In genomic region chr10:42987121-42987541, GRCh38 we compare ENCODE assay signal across 21 cellular contexts.
DNase-seq lines count a peak whose midpoint lies in the region; TF ChIP-seq lines count a peak whose summit lies in the region.
"Had no signal": no experiment of that assay in that cellular context is flagged by ENCODE, and none has a peak within 500 bp of the region (broad histone marks: within the 10 kb centered on the region; RNA-seq: fewer than 3 reads in every experiment).

No MANE protein-coding gene starts in this region.

- no peak overlapping the region for H2AK5ac ChIP-seq in neuronal stem cell (ENCODE audit: low read depth, low read length)

- no peak overlapping the region for H3K4me2 ChIP-seq in neuronal stem cell (ENCODE audit: insufficient read depth, low read length, poor library complexity, severe bottlenecking)

- no peak overlapping the region for H3K18ac ChIP-seq in neuronal stem cell (ENCODE audit: low read length)

- H4K8ac ChIP-seq in neuronal stem cell (ENCODE audit: low read depth, low read length) = no peak overlapping the region

- H3K4me3 ChIP-seq in colonic mucosa = no peak overlapping the region
- no peak overlapping the region for H3K4me3 ChIP-seq in neuronal stem cell (ENCODE audit: low read length in 2 of 2)
- H3K4me3 ChIP-seq: gastrocnemius medialis, SJCRH30, thoracic aorta had no signal

- H2BK12ac ChIP-seq in neuronal stem cell (ENCODE audit: low read length) = no peak overlapping the region

- no peaks in the 10 kb centered on the region for H3K4me1 ChIP-seq in colonic mucosa
- peaks cover 2 to 8% of the 10 kb centered on the region in 2 donors for H3K4me1 ChIP-seq in neuronal stem cell (ENCODE audit: control insufficient read depth in 2 of 2, insufficient read depth in 1 of 2, low read depth in 1 of 2, low read length in 2 of 2)
- H3K4me1 ChIP-seq: gastrocnemius medialis, parathyroid adenoma, SJCRH30 had no signal

- H3K14ac ChIP-seq in neuronal stem cell (ENCODE audit: low read length) = peak overlapping the region; percentile 9

- WGBS in neuronal stem cell (ENCODE audit: extremely low coverage in 2 of 2, insufficient read length in 2 of 2, insufficient replicate concordance in 1 of 2), 2 donors = no CpG with 5 or more reads among the region's 8 CpGs

- H3K27me3 ChIP-seq in colonic mucosa = no peaks in the 10 kb centered on the region
- no peaks in the 10 kb centered on the region for H3K27me3 ChIP-seq in neuronal stem cell (ENCODE audit: control insufficient read depth in 3 of 3, insufficient read depth in 3 of 3, low read depth in 1 of 3, low read length in 3 of 3)
- H3K27me3 ChIP-seq: gastrocnemius medialis, SJCRH30 had no signal

- H2BK120ac ChIP-seq in neuronal stem cell (ENCODE audit: low read depth, low read length) = no peak overlapping the region

- H3K23ac ChIP-seq in neuronal stem cell (ENCODE audit: low read depth, low read length, poor library complexity) = no peak overlapping the region

- H3K27ac ChIP-seq in colonic mucosa (no peak overlapping the region), neuronal stem cell (replicated peaks; ENCODE audit: low read length) (no peak overlapping the region)
- H3K27ac ChIP-seq: gastrocnemius medialis, parathyroid adenoma, SJCRH30, thoracic aorta had no signal

- H3K9ac ChIP-seq in colonic mucosa (ENCODE audit: low read depth in 2 of 2, low read length in 2 of 2) = no peak overlapping the region
- no peak overlapping the region for H3K9ac ChIP-seq in neuronal stem cell (ENCODE audit: low read depth, low read length, poor library complexity)
- H3K9ac ChIP-seq: parathyroid adenoma had no signal

- H3K79me1 ChIP-seq in neuronal stem cell (ENCODE audit: low read depth, low read length) = no peaks in the 10 kb centered on the region

- no peaks in the 10 kb centered on the region for H3K36me3 ChIP-seq in colonic mucosa
- no peaks in the 10 kb centered on the region for H3K36me3 ChIP-seq in neuronal stem cell (replicated peaks in 1 of 2; ENCODE audit: control insufficient read depth in 2 of 2, insufficient read depth in 2 of 2, low read length in 2 of 2)
- H3K36me3 ChIP-seq: gastrocnemius medialis, SJCRH30, thoracic aorta had no signal

- H3K4ac ChIP-seq in neuronal stem cell (ENCODE audit: low read length) = no peak overlapping the region

- no peak overlapping the region for H4K91ac ChIP-seq in neuronal stem cell (ENCODE audit: low read depth, low read length, poor library complexity)

- DNase-seq in GDM1 (lab: John Stamatoyannopoulos, UW) = peak; percentile 11
- peak; percentile 92 to 93 for DNase-seq in Kasumi-1 (lab: John Stamatoyannopoulos, UW)
- DNase-seq in colonic mucosa = peak; percentile 15
- DNase-seq in neuronal stem cell (ENCODE audit: low spot score) = no peak
- no peak for DNase-seq in DMS53 treated with DMSO at 0.1 percent for 48 hours (lab: John Stamatoyannopoulos, UW; ENCODE audit: unreplicated experiment)
- DNase-seq in AG08396 (ENCODE audit: low spot score) = no peak
- DNase-seq in AML-193 (lab: John Stamatoyannopoulos, UW) = no peak
- DNase-seq: activated CD4-positive, alpha-beta T cell treated with anti-CD3 and anti-CD28 coated beads, Interleukin-2, amount 10 ng/mL, durations not matched to agents 7 days and 5 days; activated naive CD4-positive, alpha-beta T cell treated with anti-CD3 and anti-CD28 coated beads for 36 hours; anterior cingulate cortex; COR-L47; gastrocnemius medialis; mammary epithelial cell; natural killer cell; NCI-H187; NCI-H226; NCI-H774; PC-3; SJCRH30 had no signal

- no peak for TF ChIP-seq CTCF in colonic mucosa (IDR thresholded peaks at IDR 0.05)

- H2AFZ ChIP-seq in neuronal stem cell (ENCODE audit: low read length) = no peak overlapping the region
- H2AFZ ChIP-seq: parathyroid adenoma had no signal

- no peak overlapping the region for H2BK5ac ChIP-seq in neuronal stem cell (ENCODE audit: low read length)

- no peak overlapping the region for H2BK15ac ChIP-seq in neuronal stem cell (ENCODE audit: low read length)

- intact Hi-C loops in colonic mucosa (cut with DNase I) = no loop called here

- no peaks in the 10 kb centered on the region for H3K9me3 ChIP-seq in colonic mucosa
- H3K9me3 ChIP-seq in neuronal stem cell (replicated peaks in 1 of 2; ENCODE audit: control insufficient read depth in 2 of 2, insufficient read depth in 1 of 2, low read depth in 1 of 2, low read length in 2 of 2) = no peaks in the 10 kb centered on the region
- H3K9me3 ChIP-seq: gastrocnemius medialis, SJCRH30, thoracic aorta had no signal

Comparison
In these comparisons a context has a peak if more than half of its experiments do, and no peak if none do; other contexts are left out.
1. DNase-seq: peak in GDM1 (single experiment), Kasumi-1 (2 of 2) and colonic mucosa (single experiment); none in neuronal stem cell (single experiment), DMS53 treated with DMSO at 0.1 percent for 48 hours (single experiment), AG08396 (single experiment) and AML-193 (0 of 2).